11 cellular contexts compared by ENCODE assay signal in the genomic region with DNA sequence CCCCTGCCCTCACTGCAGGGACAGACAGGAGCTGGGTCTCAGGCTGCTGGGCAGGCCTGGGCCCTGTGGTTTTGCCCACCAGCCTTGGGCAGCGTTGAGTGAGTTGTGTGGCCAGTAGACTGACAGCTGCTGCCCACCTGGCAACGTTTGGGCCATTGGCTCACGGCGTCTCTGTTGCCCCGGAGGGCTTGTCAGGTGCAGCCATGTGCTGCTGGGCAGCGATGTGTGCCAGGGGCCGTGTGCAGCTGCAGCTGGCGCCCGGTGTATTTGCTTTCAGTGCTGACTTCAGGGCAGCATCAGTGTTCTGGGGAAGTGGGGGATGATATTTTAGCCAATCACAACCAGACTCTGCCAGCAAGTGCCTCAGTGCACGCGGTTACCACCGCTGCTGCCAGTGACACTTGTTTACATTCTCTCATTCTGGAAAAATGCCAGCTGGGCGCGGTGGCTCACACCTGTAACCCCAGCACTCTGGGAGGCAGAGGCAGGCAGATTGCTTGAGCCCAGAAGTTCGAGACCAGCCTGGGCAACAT. TPM values are rescaled to one million over a fixed set of nuclear protein-coding genes. Genes with fewer than 3 reads are reported as not detected.
DNase-seq lines count a peak whose midpoint lies in the region; ATAC-seq and TF ChIP-seq lines count a peak whose summit lies in the region.
"Had no signal": no experiment of that assay in that cellular context is flagged by ENCODE, and none has a peak within 500 bp of the region (broad histone marks: within the 10 kb centered on the region; RNA-seq: fewer than 3 reads in every experiment).

No MANE protein-coding gene starts in this region.

- H4K20me1 ChIP-seq in PC-3 (ENCODE audit: low read length) = peaks cover 27% of the 10 kb centered on the region; the same call in 1 of the 2 replicates

- H3K36me3 ChIP-seq in CD8-positive, alpha-beta T cell (ENCODE audit: insufficient read depth, low read length) = peaks cover 7% of the 10 kb centered on the region
- no peaks in the 10 kb centered on the region for H3K36me3 ChIP-seq in PC-3 (ENCODE audit: low read depth, low read length)
- H3K36me3 ChIP-seq in testis (ENCODE audit: low read depth, missing control alignments) = no peaks in the 10 kb centered on the region
- peaks cover 0 to 33% (median 0%) of the 10 kb centered on the region in 9 donors for H3K36me3 ChIP-seq in heart right ventricle

- H3K36me3 Mint-ChIP-seq in CD8-positive, alpha-beta T cell = peaks cover 26% of the 10 kb centered on the region
- H3K36me3 Mint-ChIP-seq in IgD-negative memory B cell = peaks cover 3% of the 10 kb centered on the region

- no peaks in the 10 kb centered on the region for H3K9me2 ChIP-seq in PC-3 (replicated peaks; ENCODE audit: low read length)

- no peak overlapping the region for H2AFZ ChIP-seq in PC-3 (ENCODE audit: low read length)
- H2AFZ ChIP-seq: PC-9 had no signal

- peaks cover 96% of the 10 kb centered on the region for H3K79me2 ChIP-seq in PC-3 (ENCODE audit: low read length)

- H3K4me3 ChIP-seq in CD8-positive, alpha-beta T cell (ENCODE audit: low read depth, low read length) = no peak overlapping the region
- no peak overlapping the region for H3K4me3 ChIP-seq in PC-3 (ENCODE audit: low read length)
- no peak overlapping the region for H3K4me3 ChIP-seq in testis
- H3K4me3 ChIP-seq in heart right ventricle = no peak overlapping the region
- H3K4me3 ChIP-seq: PC-9, thoracic aorta had no signal

- no peak overlapping the region for H3K9ac ChIP-seq in PC-3 (ENCODE audit: low read length)

- TF ChIP-seq POLR2A in testis (IDR thresholded peaks at IDR 0.05) = no peak

- WGBS in testis, 2 donors = 60 to 70% methylated on average over 4 to 15 of the region's 15 CpGs
- 75% methylated on average over 15 of the region's 15 CpGs for WGBS in heart right ventricle, 2 donors

- no peak overlapping the region for H3K4me3 Mint-ChIP-seq in CD8-positive, alpha-beta T cell
- peak overlapping the region in 3 of 4 donors; percentile 49 to 83 (median 69) for H3K4me3 Mint-ChIP-seq in IgD-negative memory B cell

- CTCF ChIA-PET in CD8-positive, alpha-beta T cell (lab: Charles Lee) = no interaction called here
- CTCF ChIA-PET in PC-3 (lab: Charles Lee) = no interaction called here

- no peak overlapping the region for H3K4me2 ChIP-seq in PC-3 (ENCODE audit: low read length)
- H3K4me2 ChIP-seq: PC-9 had no signal

- H3K9me3 Mint-ChIP-seq in CD8-positive, alpha-beta T cell = no peaks in the 10 kb centered on the region
- H3K9me3 Mint-ChIP-seq in IgD-negative memory B cell = no peaks in the 10 kb centered on the region

- H3K27ac Mint-ChIP-seq in CD8-positive, alpha-beta T cell = peak overlapping the region; percentile 83
- peak overlapping the region; percentile 95 to 99 (median 96) for H3K27ac Mint-ChIP-seq in IgD-negative memory B cell

- BruUV-seq in PC-3 (replicated peaks; lab: Mats Ljungman, UMichigan) = no TSS peak

- peak; percentile 17 to 81 (median 46) for DNase-seq in CD8-positive, alpha-beta T cell
- peak; percentile 53 for DNase-seq in PC-3
- DNase-seq in left lobe of liver (ENCODE audit: low spot score) = peak; percentile 90
- DNase-seq in testis = no peak
- DNase-seq in heart right ventricle = no peak
- no peak for DNase-seq in COLO829 (ENCODE audit: low spot score)

- POLR2A ChIA-PET in CD8-positive, alpha-beta T cell (lab: Charles Lee) = no interaction called here
- POLR2A ChIA-PET in PC-3 (lab: Charles Lee; ENCODE audit: unreplicated experiment) = no interaction called here

- intact Hi-C loops in CD8-positive, alpha-beta T cell (cut with DNase I, micrococcal nuclease) = no loop called here
- intact Hi-C loops in PC-3 (cut with micrococcal nuclease) (no loop called here), testis (cut with DNase I; ENCODE audit: low total_unique reads) (no loop called here), heart right ventricle (cut with DNase I) (no loop called here)

- TF ChIP-seq CTCF in CD8-positive, alpha-beta T cell (IDR thresholded peaks at IDR 0.05) = no peak
- no peak for TF ChIP-seq CTCF in PC-3 (conservative IDR thresholded peaks at IDR 0.05; ENCODE audit: low read depth, low read length)
- no peak for TF ChIP-seq CTCF in testis (IDR thresholded peaks at IDR 0.05)
- no peak for TF ChIP-seq CTCF in heart right ventricle (IDR thresholded peaks at IDR 0.05)

- no peaks in the 10 kb centered on the region for H3K27me3 ChIP-seq in CD8-positive, alpha-beta T cell (ENCODE audit: insufficient read depth, low read length)
- H3K27me3 ChIP-seq in PC-3 (ENCODE audit: low read length) (no peaks in the 10 kb centered on the region), testis (no peaks in the 10 kb centered on the region), heart right ventricle (no peaks in the 10 kb centered on the region)

- peaks cover 17% of the 10 kb centered on the region for H3K4me1 ChIP-seq in CD8-positive, alpha-beta T cell (ENCODE audit: insufficient read depth, low read length)
- no peaks in the 10 kb centered on the region; the same call in 1 of the 2 replicates for H3K4me1 ChIP-seq in PC-3 (ENCODE audit: insufficient read depth, low read length)
- peaks cover 37% of the 10 kb centered on the region for H3K4me1 ChIP-seq in testis
- H3K4me1 ChIP-seq in heart right ventricle = peaks cover 3 to 42% (median 9%) of the 10 kb centered on the region in 9 donors

- H3K4me1 Mint-ChIP-seq in CD8-positive, alpha-beta T cell (ENCODE audit: low read depth) = peaks cover 45% of the 10 kb centered on the region
- H3K4me1 Mint-ChIP-seq in IgD-negative memory B cell = peaks cover 10 to 34% (median 24%) of the 10 kb centered on the region in 3 donors

- no peaks in the 10 kb centered on the region for H3K9me3 ChIP-seq in CD8-positive, alpha-beta T cell (ENCODE audit: low read length)
- H3K9me3 ChIP-seq in PC-3 (ENCODE audit: low read length) = no peaks in the 10 kb centered on the region
- no peaks in the 10 kb centered on the region for H3K9me3 ChIP-seq in testis
- no peaks in the 10 kb centered on the region for H3K9me3 ChIP-seq in heart right ventricle
- H3K9me3 ChIP-seq: thoracic aorta had no signal

- peak; percentile 89 for ATAC-seq in CD8-positive, alpha-beta T cell
- ATAC-seq in PC-3 (peak; percentile 31), left lobe of liver (peak; percentile 81), GM21529 (IDR thresholded peaks at IDR 0.05; ENCODE audit: unreplicated experiment) (no peak), heart right ventricle (no peak)

- H3K27me3 Mint-ChIP-seq in CD8-positive, alpha-beta T cell (ENCODE audit: low read depth) = no peaks in the 10 kb centered on the region
- no peaks in the 10 kb centered on the region for H3K27me3 Mint-ChIP-seq in IgD-negative memory B cell

- H3F3A ChIP-seq in PC-3 (ENCODE audit: low read length, unreplicated experiment) = no peaks in the 10 kb centered on the region

- peak overlapping the region; percentile 30 for H3K27ac ChIP-seq in CD8-positive, alpha-beta T cell (ENCODE audit: low read depth, low read length)
- no peak overlapping the region for H3K27ac ChIP-seq in PC-3 (ENCODE audit: low read length)
- no peak overlapping the region for H3K27ac ChIP-seq in testis
- H3K27ac ChIP-seq in heart right ventricle = no peak overlapping the region
- H3K27ac ChIP-seq: PC-9, thoracic aorta had no signal

RNA-seq across cellular contexts. Expression of gene FZR1, which starts 10.6 kb away (rescaled TPM):
- total RNA-seq in CD8-positive, alpha-beta T cell = 100 to 1,000 TPM; 130 to 142 TPM
- 19.2 TPM for polyA plus RNA-seq in IgD-negative memory B cell
- total RNA-seq in PC-3 (2014; rRNA removed) = 53.6 and 77.9 TPM in 2 replicates
- total RNA-seq in left lobe of liver = 27.4 TPM
- 10 to 100 TPM; 91.2 to 95.1 TPM for total RNA-seq in testis
- polyA plus RNA-seq in testis (ENCODE audit: insufficient read depth, low read depth, low replicate concordance) = 123 TPM
- 10 to 100 TPM; 21.0 to 30.8 (median 27.1) TPM for total RNA-seq in heart right ventricle
- 10 to 100 TPM; 13.5 to 15.2 TPM for polyA plus RNA-seq in heart right ventricle

RNA-seq across cellular contexts. Expression of gene DOHH, which starts 16.3 kb away (rescaled TPM):
- total RNA-seq in CD8-positive, alpha-beta T cell = 1 to 10 TPM; 3.4 to 3.9 TPM
- 16.3 TPM for polyA plus RNA-seq in IgD-negative memory B cell
- total RNA-seq in PC-3 (2014; rRNA removed) = 51.4 and 58.3 TPM in 2 replicates
- 5.5 TPM for total RNA-seq in left lobe of liver
- total RNA-seq in testis = 10 to 100 TPM; 23.5 to 29.1 TPM
- polyA plus RNA-seq in testis (ENCODE audit: insufficient read depth, low read depth, low replicate concordance) = 10.7 TPM
- 10 to 100 TPM in 5 of 10 donors, 1 to 10 TPM in 5; 7.2 to 14.9 (median 9.4) TPM for total RNA-seq in heart right ventricle
- polyA plus RNA-seq in heart right ventricle = 10 to 100 TPM; 13.2 to 30.4 TPM

RNA-seq across cellular contexts. Expression of gene TEKTIP1, which starts 22.2 kb away (rescaled TPM):
- 1 to 10 TPM; 5.2 to 6.4 TPM for total RNA-seq in CD8-positive, alpha-beta T cell
- not detected for polyA plus RNA-seq in IgD-negative memory B cell
- total RNA-seq in PC-3 (2014; rRNA removed) = not detected in 2 replicates
- total RNA-seq in left lobe of liver = 1.9 TPM
- 10 to 100 TPM; 35.8 to 55.9 TPM for total RNA-seq in testis
- 68.2 TPM for polyA plus RNA-seq in testis (ENCODE audit: insufficient read depth, low read depth, low replicate concordance)
- 1 to 10 TPM in 2 of 10 donors, under 1 TPM in 8; 0.38 to 1.3 (median 0.79) TPM for total RNA-seq in heart right ventricle
- under 1 TPM in 1 of 2 donors, not detected in 1; 0.09 TPM for polyA plus RNA-seq in heart right ventricle
- total RNA-seq: glomerular endothelial cell, thoracic aorta had no signal

RNA-seq across cellular contexts. Expression of gene SMIM44, which starts 33.5 kb away (rescaled TPM):
- not detected for total RNA-seq in CD8-positive, alpha-beta T cell
- polyA plus RNA-seq in IgD-negative memory B cell (not detected), testis (ENCODE audit: insufficient read depth, low read depth, low replicate concordance) (not detected), heart right ventricle (not detected)
- total RNA-seq in PC-3 (2014; rRNA removed) (not detected in 2 replicates), left lobe of liver (not detected), testis (not detected), heart right ventricle (not detected)
- total RNA-seq: glomerular endothelial cell, PC-9, thoracic aorta had no signal

RNA-seq across cellular contexts. Expression of gene SMIM24, which starts 36.4 kb away (rescaled TPM):
- total RNA-seq in CD8-positive, alpha-beta T cell = under 1 TPM in 1 of 2 experiments, not detected in 1; 0.56 TPM
- polyA plus RNA-seq in IgD-negative memory B cell (not detected), testis (ENCODE audit: insufficient read depth, low read depth, low replicate concordance) (10.1 TPM), heart right ventricle (not detected)
- total RNA-seq in PC-3 (2014; rRNA removed) (0.36 and 0.69 TPM in 2 replicates), left lobe of liver (10.8 TPM), testis (1 to 10 TPM; 1.3 to 3.1 TPM), heart right ventricle (not detected)
- total RNA-seq: glomerular endothelial cell, PC-9, thoracic aorta had no signal

Comparison
In these comparisons a context has a peak if more than half of its experiments do, and no peak if none do; other contexts are left out.
1. ATAC-seq: peak in CD8-positive, alpha-beta T cell (single experiment), PC-3 (single experiment) and left lobe of liver (single experiment); none in GM21529 (single experiment) and heart right ventricle (0 of 8).
2. DNase-seq: peak in CD8-positive, alpha-beta T cell (7 of 7), PC-3 (single experiment) and left lobe of liver (single experiment); none in testis (single experiment), heart right ventricle (0 of 2) and COLO829 (single experiment).
3. RNA of gene TEKTIP1, which starts 22.2 kb away (total RNA-seq): 35.8 to 55.9 TPM in testis; 5.2 to 6.4 TPM in CD8-positive, alpha-beta T cell, 1.9 TPM in left lobe of liver (single experiment), 0.38 to 1.3 TPM in heart right ventricle and not detected in PC-3; every median in the first group is over 4 times any median in the second.